ENCODE assay signal across 1 cellular context in the genomic region with DNA sequence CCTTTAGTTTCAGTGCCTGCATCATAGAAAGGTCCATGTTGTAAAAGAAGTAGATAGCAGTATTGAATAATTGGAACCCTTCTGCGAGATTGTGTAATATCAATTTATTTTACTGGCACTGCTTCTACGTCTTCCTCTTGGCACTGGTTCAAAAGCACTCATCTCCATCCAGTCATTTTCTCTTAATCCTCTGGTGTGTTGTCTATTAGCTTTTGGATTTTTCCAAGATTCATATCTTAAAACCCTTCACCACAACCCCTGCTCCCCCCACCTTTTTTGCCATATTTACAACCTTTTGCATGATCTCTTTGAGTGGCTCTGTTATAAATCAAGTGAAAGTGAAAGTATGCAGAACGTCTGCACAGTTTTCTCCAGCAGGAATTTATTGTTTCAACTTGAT.
TF ChIP-seq lines count a peak whose summit lies in the region.

No MANE protein-coding gene starts in this region.

TF ChIP-seq in HEK293, 187 proteins besides CTCF, POLR2A, EP300 and RAD21 (continued from another document):
- TF ChIP-seq, protein P1, sequence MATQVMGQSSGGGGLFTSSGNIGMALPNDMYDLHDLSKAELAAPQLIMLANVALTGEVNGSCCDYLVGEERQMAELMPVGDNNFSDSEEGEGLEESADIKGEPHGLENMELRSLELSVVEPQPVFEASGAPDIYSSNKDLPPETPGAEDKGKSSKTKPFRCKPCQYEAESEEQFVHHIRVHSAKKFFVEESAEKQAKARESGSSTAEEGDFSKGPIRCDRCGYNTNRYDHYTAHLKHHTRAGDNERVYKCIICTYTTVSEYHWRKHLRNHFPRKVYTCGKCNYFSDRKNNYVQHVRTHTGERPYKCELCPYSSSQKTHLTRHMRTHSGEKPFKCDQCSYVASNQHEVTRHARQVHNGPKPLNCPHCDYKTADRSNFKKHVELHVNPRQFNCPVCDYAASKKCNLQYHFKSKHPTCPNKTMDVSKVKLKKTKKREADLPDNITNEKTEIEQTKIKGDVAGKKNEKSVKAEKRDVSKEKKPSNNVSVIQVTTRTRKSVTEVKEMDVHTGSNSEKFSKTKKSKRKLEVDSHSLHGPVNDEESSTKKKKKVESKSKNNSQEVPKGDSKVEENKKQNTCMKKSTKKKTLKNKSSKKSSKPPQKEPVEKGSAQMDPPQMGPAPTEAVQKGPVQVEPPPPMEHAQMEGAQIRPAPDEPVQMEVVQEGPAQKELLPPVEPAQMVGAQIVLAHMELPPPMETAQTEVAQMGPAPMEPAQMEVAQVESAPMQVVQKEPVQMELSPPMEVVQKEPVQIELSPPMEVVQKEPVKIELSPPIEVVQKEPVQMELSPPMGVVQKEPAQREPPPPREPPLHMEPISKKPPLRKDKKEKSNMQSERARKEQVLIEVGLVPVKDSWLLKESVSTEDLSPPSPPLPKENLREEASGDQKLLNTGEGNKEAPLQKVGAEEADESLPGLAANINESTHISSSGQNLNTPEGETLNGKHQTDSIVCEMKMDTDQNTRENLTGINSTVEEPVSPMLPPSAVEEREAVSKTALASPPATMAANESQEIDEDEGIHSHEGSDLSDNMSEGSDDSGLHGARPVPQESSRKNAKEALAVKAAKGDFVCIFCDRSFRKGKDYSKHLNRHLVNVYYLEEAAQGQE (tag by site-specific recombination; IDR thresholded peaks at IDR 0.05) = no peak
- no peak for TF ChIP-seq ZNF157 (tag by site-specific recombination; IDR thresholded peaks at IDR 0.05)
- TF ChIP-seq ZNF37A (tag by site-specific recombination; IDR thresholded peaks at IDR 0.05) = no peak
- no peak for TF ChIP-seq ZNF24 (tag by site-specific recombination; IDR thresholded peaks at IDR 0.05)
- TF ChIP-seq FEZF1 (tag by site-specific recombination; IDR thresholded peaks at IDR 0.05) = peak; percentile 31; the same call in 1 of the 2 replicates
- TF ChIP-seq, protein P2, sequence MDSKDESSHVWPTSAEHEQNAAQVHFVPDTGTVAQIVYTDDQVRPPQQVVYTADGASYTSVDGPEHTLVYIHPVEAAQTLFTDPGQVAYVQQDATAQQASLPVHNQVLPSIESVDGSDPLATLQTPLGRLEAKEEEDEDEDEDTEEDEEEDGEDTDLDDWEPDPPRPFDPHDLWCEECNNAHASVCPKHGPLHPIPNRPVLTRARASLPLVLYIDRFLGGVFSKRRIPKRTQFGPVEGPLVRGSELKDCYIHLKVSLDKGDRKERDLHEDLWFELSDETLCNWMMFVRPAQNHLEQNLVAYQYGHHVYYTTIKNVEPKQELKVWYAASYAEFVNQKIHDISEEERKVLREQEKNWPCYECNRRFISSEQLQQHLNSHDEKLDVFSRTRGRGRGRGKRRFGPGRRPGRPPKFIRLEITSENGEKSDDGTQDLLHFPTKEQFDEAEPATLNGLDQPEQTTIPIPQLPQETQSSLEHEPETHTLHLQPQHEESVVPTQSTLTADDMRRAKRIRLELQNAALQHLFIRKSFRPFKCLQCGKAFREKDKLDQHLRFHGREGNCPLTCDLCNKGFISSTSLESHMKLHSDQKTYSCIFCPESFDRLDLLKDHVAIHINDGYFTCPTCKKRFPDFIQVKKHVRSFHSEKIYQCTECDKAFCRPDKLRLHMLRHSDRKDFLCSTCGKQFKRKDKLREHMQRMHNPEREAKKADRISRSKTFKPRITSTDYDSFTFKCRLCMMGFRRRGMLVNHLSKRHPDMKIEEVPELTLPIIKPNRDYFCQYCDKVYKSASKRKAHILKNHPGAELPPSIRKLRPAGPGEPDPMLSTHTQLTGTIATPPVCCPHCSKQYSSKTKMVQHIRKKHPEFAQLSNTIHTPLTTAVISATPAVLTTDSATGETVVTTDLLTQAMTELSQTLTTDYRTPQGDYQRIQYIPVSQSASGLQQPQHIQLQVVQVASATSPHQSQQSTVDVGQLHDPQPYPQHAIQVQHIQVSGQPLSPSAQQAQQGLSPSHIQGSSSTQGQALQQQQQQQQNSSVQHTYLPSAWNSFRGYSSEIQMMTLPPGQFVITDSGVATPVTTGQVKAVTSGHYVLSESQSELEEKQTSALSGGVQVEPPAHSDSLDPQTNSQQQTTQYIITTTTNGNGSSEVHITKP (tag by site-specific recombination; IDR thresholded peaks at IDR 0.05) = peak; percentile 40; the same call in 1 of the 2 replicates
- TF ChIP-seq ZNF416 (tag by site-specific recombination; IDR thresholded peaks at IDR 0.05) = no peak
- no peak for TF ChIP-seq ZNF174 (tag by site-specific recombination; IDR thresholded peaks at IDR 0.05)
- TF ChIP-seq SETDB1 (IDR thresholded peaks at IDR 0.05; ENCODE audit: insufficient read length, low read length) = no peak
- peak; percentile 83 for TF ChIP-seq ZNF133 (tag by site-specific recombination; IDR thresholded peaks at IDR 0.05)
- TF ChIP-seq ZNF548 (tag by site-specific recombination; IDR thresholded peaks at IDR 0.05) = no peak
- no peak for TF ChIP-seq ZFHX2 (tag by site-specific recombination; conservative IDR thresholded peaks at IDR 0.05)
- no peak for TF ChIP-seq ZNF664 (tag by site-specific recombination; IDR thresholded peaks at IDR 0.05)
- no peak for TF ChIP-seq ZNF169 (tag by site-specific recombination; IDR thresholded peaks at IDR 0.05)
- no peak for TF ChIP-seq ZNF404 (tag by site-specific recombination; IDR thresholded peaks at IDR 0.05)
- TF ChIP-seq ZXDB (tag by site-specific recombination; IDR thresholded peaks at IDR 0.05) = no peak
- TF ChIP-seq, protein P3, sequence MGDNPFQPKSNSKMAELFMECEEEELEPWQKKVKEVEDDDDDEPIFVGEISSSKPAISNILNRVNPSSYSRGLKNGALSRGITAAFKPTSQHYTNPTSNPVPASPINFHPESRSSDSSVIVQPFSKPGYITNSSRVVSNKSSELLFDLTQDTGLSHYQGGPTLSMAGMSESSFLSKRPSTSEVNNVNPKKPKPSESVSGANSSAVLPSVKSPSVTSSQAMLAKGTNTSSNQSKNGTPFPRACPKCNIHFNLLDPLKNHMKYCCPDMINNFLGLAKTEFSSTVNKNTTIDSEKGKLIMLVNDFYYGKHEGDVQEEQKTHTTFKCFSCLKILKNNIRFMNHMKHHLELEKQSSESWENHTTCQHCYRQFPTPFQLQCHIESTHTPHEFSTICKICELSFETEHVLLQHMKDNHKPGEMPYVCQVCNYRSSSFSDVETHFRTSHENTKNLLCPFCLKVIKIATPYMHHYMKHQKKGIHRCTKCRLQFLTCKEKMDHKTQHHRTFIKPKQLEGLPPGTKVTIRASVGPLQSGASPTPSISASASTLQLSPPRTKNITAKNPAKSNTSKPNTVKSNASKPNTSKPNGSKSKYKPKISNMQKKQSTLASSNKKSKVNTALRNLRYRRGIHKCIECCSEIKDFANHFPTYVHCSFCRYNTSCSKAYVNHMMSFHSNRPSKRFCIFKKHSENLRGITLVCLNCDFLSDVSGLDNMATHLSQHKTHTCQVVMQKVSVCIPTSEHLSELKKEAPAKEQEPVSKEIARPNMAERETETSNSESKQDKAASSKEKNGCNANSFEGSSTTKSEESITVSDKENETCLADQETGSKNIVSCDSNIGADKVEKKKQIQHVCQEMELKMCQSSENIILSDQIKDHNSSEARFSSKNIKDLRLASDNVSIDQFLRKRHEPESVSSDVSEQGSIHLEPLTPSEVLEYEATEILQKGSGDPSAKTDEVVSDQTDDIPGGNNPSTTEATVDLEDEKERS (tag by site-specific recombination; IDR thresholded peaks at IDR 0.05) = no peak
- TF ChIP-seq, protein P4, sequence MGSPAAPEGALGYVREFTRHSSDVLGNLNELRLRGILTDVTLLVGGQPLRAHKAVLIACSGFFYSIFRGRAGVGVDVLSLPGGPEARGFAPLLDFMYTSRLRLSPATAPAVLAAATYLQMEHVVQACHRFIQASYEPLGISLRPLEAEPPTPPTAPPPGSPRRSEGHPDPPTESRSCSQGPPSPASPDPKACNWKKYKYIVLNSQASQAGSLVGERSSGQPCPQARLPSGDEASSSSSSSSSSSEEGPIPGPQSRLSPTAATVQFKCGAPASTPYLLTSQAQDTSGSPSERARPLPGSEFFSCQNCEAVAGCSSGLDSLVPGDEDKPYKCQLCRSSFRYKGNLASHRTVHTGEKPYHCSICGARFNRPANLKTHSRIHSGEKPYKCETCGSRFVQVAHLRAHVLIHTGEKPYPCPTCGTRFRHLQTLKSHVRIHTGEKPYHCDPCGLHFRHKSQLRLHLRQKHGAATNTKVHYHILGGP (tag by site-specific recombination; IDR thresholded peaks at IDR 0.05) = no peak
- TF ChIP-seq, protein P5, sequence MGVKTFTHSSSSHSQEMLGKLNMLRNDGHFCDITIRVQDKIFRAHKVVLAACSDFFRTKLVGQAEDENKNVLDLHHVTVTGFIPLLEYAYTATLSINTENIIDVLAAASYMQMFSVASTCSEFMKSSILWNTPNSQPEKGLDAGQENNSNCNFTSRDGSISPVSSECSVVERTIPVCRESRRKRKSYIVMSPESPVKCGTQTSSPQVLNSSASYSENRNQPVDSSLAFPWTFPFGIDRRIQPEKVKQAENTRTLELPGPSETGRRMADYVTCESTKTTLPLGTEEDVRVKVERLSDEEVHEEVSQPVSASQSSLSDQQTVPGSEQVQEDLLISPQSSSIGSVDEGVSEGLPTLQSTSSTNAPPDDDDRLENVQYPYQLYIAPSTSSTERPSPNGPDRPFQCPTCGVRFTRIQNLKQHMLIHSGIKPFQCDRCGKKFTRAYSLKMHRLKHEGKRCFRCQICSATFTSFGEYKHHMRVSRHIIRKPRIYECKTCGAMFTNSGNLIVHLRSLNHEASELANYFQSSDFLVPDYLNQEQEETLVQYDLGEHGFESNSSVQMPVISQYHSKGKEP (tag by site-specific recombination; IDR thresholded peaks at IDR 0.05) = no peak
- TF ChIP-seq, protein P6, sequence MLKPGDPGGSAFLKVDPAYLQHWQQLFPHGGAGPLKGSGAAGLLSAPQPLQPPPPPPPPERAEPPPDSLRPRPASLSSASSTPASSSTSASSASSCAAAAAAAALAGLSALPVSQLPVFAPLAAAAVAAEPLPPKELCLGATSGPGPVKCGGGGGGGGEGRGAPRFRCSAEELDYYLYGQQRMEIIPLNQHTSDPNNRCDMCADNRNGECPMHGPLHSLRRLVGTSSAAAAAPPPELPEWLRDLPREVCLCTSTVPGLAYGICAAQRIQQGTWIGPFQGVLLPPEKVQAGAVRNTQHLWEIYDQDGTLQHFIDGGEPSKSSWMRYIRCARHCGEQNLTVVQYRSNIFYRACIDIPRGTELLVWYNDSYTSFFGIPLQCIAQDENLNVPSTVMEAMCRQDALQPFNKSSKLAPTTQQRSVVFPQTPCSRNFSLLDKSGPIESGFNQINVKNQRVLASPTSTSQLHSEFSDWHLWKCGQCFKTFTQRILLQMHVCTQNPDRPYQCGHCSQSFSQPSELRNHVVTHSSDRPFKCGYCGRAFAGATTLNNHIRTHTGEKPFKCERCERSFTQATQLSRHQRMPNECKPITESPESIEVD (tag by site-specific recombination; IDR thresholded peaks at IDR 0.05) = 0 out of 2 replicates have a peak, but pooled peaks have one; percentile 42
TF ChIP-seq in HEK293: peak in this region for 14.
